31 cellular contexts compared by ENCODE assay signal in genomic region chr11:58192229-58192628, GRCh38. TPM values are rescaled to one million over a fixed set of nuclear protein-coding genes. Genes with fewer than 3 reads are reported as not detected.
DNase-seq lines count a peak whose midpoint lies in the region; ATAC-seq, FAIRE-seq and TF ChIP-seq lines count a peak whose summit lies in the region.
"Had no signal": no experiment of that assay in that cellular context is flagged by ENCODE, and none has a peak within 500 bp of the region (broad histone marks: within the 10 kb centered on the region; RNA-seq: fewer than 3 reads in every experiment).

No MANE protein-coding gene starts in this region.

- ATAC-seq in esophagus mucosa = peak; percentile 74
- ATAC-seq: GM12878, GM23338 had no signal

- no peak for TF ChIP-seq POLR2A in Peyer's patch (IDR thresholded peaks at IDR 0.05)

- H3K9me3 ChIP-seq in Peyer's patch = no peaks in the 10 kb centered on the region
- H3K9me3 ChIP-seq in small intestine (ENCODE audit: control insufficient read depth, low read depth) = no peaks in the 10 kb centered on the region
- H3K9me3 ChIP-seq in MG63 = no peaks in the 10 kb centered on the region; the same call in 1 of the 2 replicates
- H3K9me3 ChIP-seq: SJSA1 had no signal

- 19 to 61% (median 35%) methylated on average over 3 of the region's 3 CpGs for WGBS in small intestine, 3 donors

- FAIRE-seq in small intestine (lab: Jason Lieb, UNC) = peak; percentile 94
- FAIRE-seq: A204.1, GM12878 had no signal

- peak overlapping the region in 2 of 4 donors; percentile 77 to 88 for H3K27ac ChIP-seq in Peyer's patch
- no peak overlapping the region for H3K27ac ChIP-seq in small intestine (ENCODE audit: low read depth in 1 of 2, low read length in 1 of 2)
- H3K27ac ChIP-seq: BLaER1, KMS-11, PC-9, SJSA1 had no signal

- no peaks in the 10 kb centered on the region for H3K27me3 ChIP-seq in Peyer's patch
- H3K27me3 ChIP-seq in small intestine (ENCODE audit: control insufficient read depth in 2 of 2, insufficient read depth in 2 of 2, low read length in 2 of 2) = no peaks in the 10 kb centered on the region
- H3K27me3 ChIP-seq in MG63 = no peaks in the 10 kb centered on the region
- H3K27me3 ChIP-seq: BLaER1, SJSA1 had no signal

- no peak overlapping the region for H3K4me3 ChIP-seq in Peyer's patch
- H3K4me3 ChIP-seq in small intestine (ENCODE audit: low read depth in 1 of 2, low read length in 2 of 2) = no peak overlapping the region
- no peak overlapping the region for H3K4me3 ChIP-seq in MG63
- H3K4me3 ChIP-seq: BLaER1, GM12878, GM23338, PC-9, SJSA1 had no signal

- peak in 3 of 6 experiments; percentile 16 to 36 (median 28) for TF ChIP-seq CTCF in Peyer's patch (IDR thresholded peaks at IDR 0.05)

- no peaks in the 10 kb centered on the region for H3K36me3 ChIP-seq in Peyer's patch
- no peaks in the 10 kb centered on the region for H3K36me3 ChIP-seq in small intestine (ENCODE audit: control insufficient read depth in 2 of 2, insufficient read depth in 2 of 2, low read length in 2 of 2)
- H3K36me3 ChIP-seq in MG63 = no peaks in the 10 kb centered on the region
- H3K36me3 ChIP-seq: BLaER1, SJSA1 had no signal

- H3K4me1 ChIP-seq in Peyer's patch (peaks cover 0 to 12% (median 5%) of the 10 kb centered on the region in 4 donors), small intestine (ENCODE audit: control insufficient read depth in 2 of 2, insufficient read depth in 1 of 2, low read depth in 1 of 2, low read length in 1 of 2) (peaks cover 2 to 8% of the 10 kb centered on the region in 2 donors)
- H3K4me1 ChIP-seq: BLaER1, SJSA1 had no signal

- DNase-seq in HT-29 (ENCODE audit: low spot score) (peak; percentile 6), Peyer's patch (peak in 2 of 3 donors; percentile 50 to 74), small intestine (peak; percentile 97), activated T-cell treated with anti-CD3 and anti-CD28 coated beads for 4 hours (no peak), MG63 (no peak), NCI-H510A (lab: John Stamatoyannopoulos, UW) (no peak)
- DNase-seq: CD4-positive, alpha-beta T cell; DMS79; EL; GDM1; H9; NCI-H1092; NCI-H1436; NCI-H187; NCI-H2081 treated with DMSO at 0.1 percent for 48 hours; NCI-H2171; NCI-H226; NCI-H524 treated with DMSO at 0.1 percent for 48 hours; NCI-H774; Right ventricle myocardium superior; RPMI8226 had no signal

RNA-seq across cellular contexts. Expression of gene OR9Q2, which starts 3.4 kb away (rescaled TPM):
- total RNA-seq in HT-29 (2014; rRNA removed; shearing (Covaris generic)) = not detected in 2 replicates
- total RNA-seq in Peyer's patch = not detected
- total RNA-seq in esophagus mucosa = not detected
- not detected for polyA plus RNA-seq in small intestine
- total RNA-seq in MG63 (2014; rRNA removed; shearing (Covaris generic); ENCODE audit: low replicate concordance) = not detected in 2 replicates
- total RNA-seq: CD4-positive, alpha-beta T cell; GM12878; H9; PC-9; Right ventricle myocardium superior; SJSA1 had no signal
- polyA plus RNA-seq: AG04450, GM23338, IgD-negative memory B cell had no signal

RNA-seq across cellular contexts. Expression of gene OR1S2, which starts 11.7 kb away (rescaled TPM):
- not detected in 2 replicates for total RNA-seq in HT-29 (2014; rRNA removed; shearing (Covaris generic))
- total RNA-seq in Peyer's patch = not detected
- not detected for total RNA-seq in esophagus mucosa
- not detected for polyA plus RNA-seq in small intestine
- not detected in 2 replicates for total RNA-seq in MG63 (2014; rRNA removed; shearing (Covaris generic); ENCODE audit: low replicate concordance)
- total RNA-seq: CD4-positive, alpha-beta T cell; GM12878; GM23338; H9; PC-9; Right ventricle myocardium superior; SJSA1 had no signal
- polyA plus RNA-seq: AG04450, GM12878, GM23338, IgD-negative memory B cell had no signal

RNA-seq across cellular contexts. Expression of gene OR1S1, which starts 20.3 kb away (rescaled TPM):
- not detected in 2 replicates for total RNA-seq in HT-29 (2014; rRNA removed; shearing (Covaris generic))
- total RNA-seq in Peyer's patch (not detected), esophagus mucosa (not detected)
- not detected for polyA plus RNA-seq in small intestine
- not detected in 2 replicates for total RNA-seq in MG63 (2014; rRNA removed; shearing (Covaris generic); ENCODE audit: low replicate concordance)
- total RNA-seq: CD4-positive, alpha-beta T cell; GM12878; GM23338; H9; PC-9; Right ventricle myocardium superior; SJSA1 had no signal
- polyA plus RNA-seq: AG04450, GM12878, GM23338, IgD-negative memory B cell had no signal

RNA-seq across cellular contexts. Expression of gene OR10Q1, which starts 36.5 kb away (rescaled TPM):
- not detected in 2 replicates for total RNA-seq in HT-29 (2014; rRNA removed; shearing (Covaris generic))
- not detected for total RNA-seq in Peyer's patch
- not detected for total RNA-seq in esophagus mucosa
- under 1 TPM in 1 of 3 donors, not detected in 2; 0.04 TPM for polyA plus RNA-seq in small intestine
- not detected in 2 replicates for total RNA-seq in MG63 (2014; rRNA removed; shearing (Covaris generic); ENCODE audit: low replicate concordance)
- total RNA-seq: CD4-positive, alpha-beta T cell; GM12878; GM23338; H9; PC-9; Right ventricle myocardium superior; SJSA1 had no signal
- polyA plus RNA-seq: GM12878, GM23338, IgD-negative memory B cell had no signal

Comparison
In these comparisons a context has a peak if more than half of its experiments do, and no peak if none do; other contexts are left out.
1. DNase-seq: peak in HT-29 (single experiment), Peyer's patch (2 of 3) and small intestine (single experiment); none in activated T-cell treated with anti-CD3 and anti-CD28 coated beads for 4 hours (single experiment), MG63 (single experiment) and NCI-H510A (single experiment).